8 cellular contexts compared by ENCODE assay signal in genomic region chr10:103197177-103197576, GRCh38. TPM values are rescaled to one million over a fixed set of nuclear protein-coding genes. Genes with fewer than 3 reads are reported as not detected.
DNase-seq lines count a peak whose midpoint lies in the region; ATAC-seq and TF ChIP-seq lines count a peak whose summit lies in the region.

No MANE protein-coding gene starts in this region.

- H3K4me3 Mint-ChIP-seq in WTC11 = no peak overlapping the region

- peaks cover 13% of the 10 kb centered on the region for H3K27me3 Mint-ChIP-seq in WTC11 (ENCODE audit: low read depth)

- POLR2A ChIA-PET in WTC11 (lab: Charles Lee) = no interaction called here
- POLR2A ChIA-PET in GM10248 (lab: Yijun Ruan, JAX) = interaction anchor here (0.5 kb wide), 1 partner anchor 139 kb away, joined by 3 read pairs; no protein-coding TSS in a partner anchor

- H3K4me1 Mint-ChIP-seq in WTC11 = peaks cover 40% of the 10 kb centered on the region

- CTCF ChIA-PET in WTC11 (lab: Charles Lee) = interaction anchor here (1.2 to 1.6 kb wide), 4 partner anchors 19 to 47 kb away, joined by 4 to 8 read pairs (median 6); no protein-coding TSS in a partner anchor
- CTCF ChIA-PET in GM10248 (lab: Yijun Ruan, JAX) = no interaction called here

- H3K36me3 Mint-ChIP-seq in WTC11 = no peaks in the 10 kb centered on the region

- no peak; the same call in 1 of the 2 replicates for ATAC-seq in WTC11

- H3K27ac Mint-ChIP-seq in WTC11 = no peak overlapping the region

- peak overlapping the region; percentile 89 for H3K27ac ChIP-seq in HL-60 (replicated peaks)

- H3K4me3 ChIP-seq in HL-60 (replicated peaks; ENCODE audit: insufficient read depth, low read length) = peak overlapping the region; percentile 9; the same call in 1 of the 2 replicates
- H3K4me3 ChIP-seq in foreskin fibroblast (ENCODE audit: low read depth in 1 of 2, low read length in 2 of 2) = no peak overlapping the region

- no peaks in the 10 kb centered on the region for H3K27me3 ChIP-seq in HL-60 (ENCODE audit: insufficient read depth, poor library complexity, severe bottlenecking)

- peaks cover 4% of the 10 kb centered on the region for H3K9me3 Mint-ChIP-seq in WTC11

- TF ChIP-seq CTCF in HL-60 (IDR thresholded peaks at IDR 0.05; ENCODE audit: insufficient read depth, low read length) (no peak), foreskin fibroblast (IDR thresholded peaks at IDR 0.05; ENCODE audit: low read depth, low read length) (no peak), WTC11 (IDR thresholded peaks at IDR 0.05) (no peak), GM10248 (IDR thresholded peaks at IDR 0.05; ENCODE audit: control extremely low read depth, extremely low read depth, low read depth, missing control alignments) (no peak)

- peak; percentile 80 to 83 for DNase-seq in HL-60 (ENCODE audit: low read depth in 1 of 2, low spot score in 1 of 2)
- peak; percentile 57 for DNase-seq in SKM-1 (lab: John Stamatoyannopoulos, UW; ENCODE audit: unreplicated experiment)
- peak; percentile 74 to 85 for DNase-seq in foreskin fibroblast
- DNase-seq in putamen (ENCODE audit: low spot score) = peak; percentile 50
- DNase-seq in NCI-H446 (lab: John Stamatoyannopoulos, UW) = no peak
- no peak for DNase-seq in WTC11 (ENCODE audit: low spot score)
- DNase-seq in activated naive CD4-positive, alpha-beta T cell (lab: John Stamatoyannopoulos, UW) = no peak
- DNase-seq in GM10248 (ENCODE audit: extremely low spot score) = no peak

TF ChIP-seq in WTC11, 78 proteins besides CTCF, POLR2A, EP300 and RAD21:
- TF ChIP-seq ZNF425 (CRISPR knock-in tag; conservative IDR thresholded peaks at IDR 0.05) (no peak), EMX1 (CRISPR knock-in tag; IDR thresholded peaks at IDR 0.05) (no peak), TEAD4 (CRISPR knock-in tag; IDR thresholded peaks at IDR 0.05) (no peak), CREM (CRISPR knock-in tag; IDR thresholded peaks at IDR 0.05) (no peak), TCF7 (CRISPR knock-in tag; IDR thresholded peaks at IDR 0.05; ENCODE audit: low read depth) (no peak), ZNF416 (CRISPR knock-in tag; IDR thresholded peaks at IDR 0.05) (no peak), ZNF423 (CRISPR knock-in tag; IDR thresholded peaks at IDR 0.05) (no peak), ZNF396 (CRISPR knock-in tag; IDR thresholded peaks at IDR 0.05; ENCODE audit: borderline replicate concordance) (no peak), JUN (CRISPR knock-in tag; IDR thresholded peaks at IDR 0.05) (no peak), TEAD1 (CRISPR knock-in tag; IDR thresholded peaks at IDR 0.05) (no peak), OVOL2 (CRISPR knock-in tag; IDR thresholded peaks at IDR 0.05; ENCODE audit: borderline replicate concordance) (no peak), ZNF232 (CRISPR knock-in tag; IDR thresholded peaks at IDR 0.05) (no peak), ZNF219 (CRISPR knock-in tag; IDR thresholded peaks at IDR 0.05; ENCODE audit: borderline replicate concordance) (no peak), E2F1 (CRISPR knock-in tag; IDR thresholded peaks at IDR 0.05) (no peak), RORB (CRISPR knock-in tag; IDR thresholded peaks at IDR 0.05) (no peak), CREB1 (CRISPR knock-in tag; IDR thresholded peaks at IDR 0.05) (no peak), KAT7 (CRISPR knock-in tag; IDR thresholded peaks at IDR 0.05; ENCODE audit: borderline replicate concordance) (no peak), ZNF138 (CRISPR knock-in tag; conservative IDR thresholded peaks at IDR 0.05) (no peak), SOX15 (CRISPR knock-in tag; IDR thresholded peaks at IDR 0.05) (no peak)
TF ChIP-seq in WTC11: peak in this region for 0.

RNA-seq across cellular contexts. Expression of gene NT5C2, which starts 4.1 kb away (rescaled TPM):
- 67.5 to 76.1 TPM (median 72.3 TPM) in 3 replicates for total RNA-seq in WTC11 (2021)

RNA-seq across cellular contexts. Expression of gene RPEL1, which starts 48.5 kb away (rescaled TPM):
- total RNA-seq in WTC11 (2021) = 0.09 TPM in 1 of 3 replicates, not detected in the others

Comparison
In these comparisons a context has a peak if more than half of its experiments do, and no peak if none do; other contexts are left out.
1. DNase-seq: peak in HL-60 (2 of 2), SKM-1 (single experiment), foreskin fibroblast (2 of 2) and putamen (single experiment); none in NCI-H446 (0 of 2), WTC11 (single experiment), activated naive CD4-positive, alpha-beta T cell (0 of 4) and GM10248 (single experiment).